ENCODE assay signal across 21 cellular contexts in genomic region chr3:36248374-36248773, GRCh38.
DNase-seq lines count a peak whose midpoint lies in the region; FAIRE-seq and TF ChIP-seq lines count a peak whose summit lies in the region.
"Had no signal": no experiment of that assay in that cellular context is flagged by ENCODE, and none has a peak within 500 bp of the region (broad histone marks: within the 10 kb centered on the region; RNA-seq: fewer than 3 reads in every experiment).

No MANE protein-coding gene starts in this region.

- no peak overlapping the region for H2AK5ac ChIP-seq in H1 (ENCODE audit: low read depth, low read length)

- H2BK15ac ChIP-seq in H1 (ENCODE audit: low read length): no peak overlapping the region

- no peak overlapping the region for H3K23ac ChIP-seq in H1 (ENCODE audit: insufficient read length)

- no peak overlapping the region for H3K18ac ChIP-seq in H1 (ENCODE audit: extremely low read depth, low read length)

- no peak overlapping the region for H2BK12ac ChIP-seq in H1 (ENCODE audit: low read depth, low read length)

- no peak overlapping the region for H2BK120ac ChIP-seq in H1 (replicated peaks; ENCODE audit: low read depth, low read length)

- no peak overlapping the region for H3K14ac ChIP-seq in H1 (ENCODE audit: insufficient read length)

- no peak for FAIRE-seq in H1 (lab: Jason Lieb, UNC)
- FAIRE-seq: A549, GM12892, GM18507 had no signal

- no peak overlapping the region for H3K9ac ChIP-seq in H1 (replicated peaks in 1 of 4; ENCODE audit: extremely low read depth in 1 of 4, low read depth in 3 of 4, low read length in 3 of 4)

- TF ChIP-seq CTCF in H1 (IDR thresholded peaks at IDR 0.05; ENCODE audit: control extremely low read depth in 1 of 3, insufficient read depth in 1 of 3, low read depth in 1 of 3, low read length in 3 of 3): no peak
- no peak for TF ChIP-seq CTCF in type B pancreatic cell (conservative IDR thresholded peaks at IDR 0.05)
- TF ChIP-seq CTCF in progenitor cell of endocrine pancreas (IDR thresholded peaks at IDR 0.05; ENCODE audit: unreplicated experiment): no peak

- no peak overlapping the region for H2BK20ac ChIP-seq in H1 (ENCODE audit: low read length)

- H3K36me3 Mint-ChIP-seq in type B pancreatic cell (no peaks in the 10 kb centered on the region), progenitor cell of endocrine pancreas (ENCODE audit: insufficient read depth) (peaks cover 3% of the 10 kb centered on the region)

- peaks cover 0 to 4% (median 0%) of the 10 kb centered on the region in 4 experiments; a peak in 2 of 7 replicates for H3K4me1 ChIP-seq in H1 (replicated peaks in 1 of 4; ENCODE audit: control insufficient read depth in 3 of 4, insufficient read depth in 4 of 4, low read length in 3 of 4)
- H3K4me1 ChIP-seq: Caco-2 had no signal

- no peak overlapping the region for H3K4me2 ChIP-seq in H1 (ENCODE audit: insufficient read depth in 1 of 2, low read depth in 2 of 2, low read length in 2 of 2)
- H3K4me2 ChIP-seq: A549 had no signal

- H3K27me3 Mint-ChIP-seq in type B pancreatic cell (no peaks in the 10 kb centered on the region), progenitor cell of endocrine pancreas (peaks cover 3% of the 10 kb centered on the region)
- H3K27me3 Mint-ChIP-seq: CD4-positive, alpha-beta T cell had no signal

- no peaks in the 10 kb centered on the region for H3K79me2 ChIP-seq in H1 (ENCODE audit: control insufficient read depth in 1 of 2, insufficient read depth in 2 of 2, low read length in 2 of 2)

- H3K4me3 ChIP-seq in H1 (ENCODE audit: extremely low read depth in 1 of 4, insufficient read depth in 2 of 4, low read depth in 3 of 4, low read length in 4 of 4): no peak overlapping the region
- H3K4me3 ChIP-seq: A549 had no signal

- no peak overlapping the region for H3K56ac ChIP-seq in H1 (replicated peaks; ENCODE audit: insufficient read length, low read depth, low read length)

- H4K91ac ChIP-seq in H1 (replicated peaks; ENCODE audit: insufficient read length, low read length): no peak overlapping the region

- H3K79me1 ChIP-seq in H1 (ENCODE audit: low read depth, low read length): no peaks in the 10 kb centered on the region

- H3K27ac Mint-ChIP-seq in type B pancreatic cell (no peak overlapping the region), progenitor cell of endocrine pancreas (no peak overlapping the region)
- H3K27ac Mint-ChIP-seq: CD4-positive, alpha-beta T cell had no signal

- 0 out of 2 replicates have a peak overlapping the region, but pooled peaks have one; percentile 59 for H2AFZ ChIP-seq in H1 (ENCODE audit: low read length)

- no peak for TF ChIP-seq EP300 in H1 (IDR thresholded peaks at IDR 0.05; ENCODE audit: borderline replicate concordance in 1 of 2, low read depth in 2 of 2, low read length in 2 of 2)

- H3K4ac ChIP-seq in H1 (replicated peaks; ENCODE audit: insufficient read length, low read depth, low read length): no peak overlapping the region

- H3K4me3 Mint-ChIP-seq in type B pancreatic cell (no peak overlapping the region), progenitor cell of endocrine pancreas (ENCODE audit: low read depth) (no peak overlapping the region)
- H3K4me3 Mint-ChIP-seq: CD4-positive, alpha-beta T cell had no signal

- no peak overlapping the region for H3K27ac ChIP-seq in H1 (ENCODE audit: low read depth, low read length)
- H3K27ac ChIP-seq: 22Rv1, A549, C4-2B, HL-60 had no signal

- no peaks in the 10 kb centered on the region for H3K9me3 ChIP-seq in H1 (ENCODE audit: insufficient read depth in 2 of 2, low read depth in 1 of 2, low read length in 1 of 2)
- H3K9me3 ChIP-seq: Caco-2 had no signal

- H2BK5ac ChIP-seq in H1 (ENCODE audit: low read depth, low read length): no peak overlapping the region

- H4K5ac ChIP-seq in H1 (ENCODE audit: insufficient read length, low read depth, low read length): peak overlapping the region; percentile 44

- H3K9me3 Mint-ChIP-seq in type B pancreatic cell: peaks cover 13% of the 10 kb centered on the region
- H3K9me3 Mint-ChIP-seq in progenitor cell of endocrine pancreas (ENCODE audit: low read depth): peaks cover 24% of the 10 kb centered on the region

- POLR2A ChIA-PET in H1 (lab: Charles Lee; ENCODE audit: partially characterized antibody): interaction anchor here (0.7 kb wide), 1 partner anchor 32 kb away, joined by 3 read pairs; no protein-coding TSS in a partner anchor

- no peak for TF ChIP-seq POLR2A in H1 (IDR thresholded peaks at IDR 0.05; ENCODE audit: control extremely low read depth in 1 of 2, low read depth in 2 of 2, low read length in 2 of 2)

- peak; percentile 3 for DNase-seq in NCI-H2171 treated with DMSO at 0.1 percent for 48 hours (lab: John Stamatoyannopoulos, UW)
- DNase-seq in NCI-H2171 (lab: John Stamatoyannopoulos, UW): no peak
- DNase-seq in H1 (ENCODE audit: low read depth in 1 of 2, low spot score in 2 of 2): no peak
- peak; percentile 22 for DNase-seq in iPS-NIHi7 (ENCODE audit: extremely low spot score)
- no peak for DNase-seq in type B pancreatic cell (ENCODE audit: extremely low spot score, unreplicated experiment)
- no peak for DNase-seq in progenitor cell of endocrine pancreas (ENCODE audit: low spot score, unreplicated experiment)
- no peak for DNase-seq in D341Med (ENCODE audit: low spot score)
- DNase-seq: AML-193; Caco-2; CD4-positive, alpha-beta T cell; DMS153; DMS79; GDM1; GOT3; HCEC 1CT had no signal

- WGBS in H1 (ENCODE audit: extremely low coverage in 1 of 2, insufficient coverage in 1 of 2, insufficient read length in 1 of 2, insufficient replicate concordance in 2 of 2, low coverage in 1 of 2, low lambda C conversion rate in 2 of 2, missing lambda C conversion rate in 1 of 2), 2 experiments: 82% methylated on average over 3 of the region's 3 CpGs; no CpG with 5 or more reads in 1 of the 2 experiments

- CTCF ChIA-PET in H1 (lab: Charles Lee; ENCODE audit: partially characterized antibody): interaction anchor here (0.5 to 1.2 kb wide), 2 partner anchors 292 to 389 kb away, joined by 3 to 5 read pairs; no protein-coding TSS in a partner anchor

- TF ChIP-seq RAD21 in H1 (IDR thresholded peaks at IDR 0.05 in 1 of 2, conservative IDR thresholded peaks at IDR 0.05 in 1 of 2; ENCODE audit: low read depth in 2 of 2, low read length in 2 of 2): no peak

- H3K23me2 ChIP-seq in H1 (ENCODE audit: low read depth, low read length): no peaks in the 10 kb centered on the region

- H3K27me3 ChIP-seq in H1 (replicated peaks in 1 of 4; ENCODE audit: control insufficient read depth in 3 of 4, extremely low read depth in 1 of 4, insufficient read depth in 3 of 4, low read length in 3 of 4): no peaks in the 10 kb centered on the region

- no peaks in the 10 kb centered on the region for H3K4me1 Mint-ChIP-seq in type B pancreatic cell (ENCODE audit: unreplicated experiment)
- H3K4me1 Mint-ChIP-seq in progenitor cell of endocrine pancreas (ENCODE audit: low read depth): peaks cover 2% of the 10 kb centered on the region

- H3K36me3 ChIP-seq in H1 (ENCODE audit: control insufficient read depth in 2 of 4, insufficient read depth in 4 of 4, low read length in 3 of 4): no peaks in the 10 kb centered on the region

- H4K8ac ChIP-seq in H1 (ENCODE audit: extremely low read depth, insufficient read depth, low read length): no peak overlapping the region

- H4K20me1 ChIP-seq in H1 (replicated peaks in 1 of 2; ENCODE audit: control insufficient read depth in 1 of 2, insufficient read depth in 2 of 2, low read length in 2 of 2): no peaks in the 10 kb centered on the region

TF ChIP-seq in H1, 55 proteins besides CTCF, POLR2A, EP300 and RAD21:
- no peak for TF ChIP-seq KDM1A (IDR thresholded peaks at IDR 0.05; ENCODE audit: borderline replicate concordance, low read length)
- no peak for TF ChIP-seq CEBPB (IDR thresholded peaks at IDR 0.05; ENCODE audit: low read depth, low read length)
- no peak for TF ChIP-seq JUN (IDR thresholded peaks at IDR 0.05; ENCODE audit: low read depth, low read length)
- no peak for TF ChIP-seq E2F6 (IDR thresholded peaks at IDR 0.05)
- no peak for TF ChIP-seq JUND (IDR thresholded peaks at IDR 0.05; ENCODE audit: low read length)
- no peak for TF ChIP-seq RBBP5 (IDR thresholded peaks at IDR 0.05; ENCODE audit: borderline replicate concordance, low read depth, low read length)
- no peak for TF ChIP-seq ATF2 (IDR thresholded peaks at IDR 0.05; ENCODE audit: low read length)
- TF ChIP-seq SIN3A (conservative IDR thresholded peaks at IDR 0.05 in 1 of 2, IDR thresholded peaks at IDR 0.05 in 1 of 2; ENCODE audit: low read depth in 1 of 2, low read length in 2 of 2): no peak
- TF ChIP-seq ASH2L (IDR thresholded peaks at IDR 0.05; ENCODE audit: low read length): no peak
- TF ChIP-seq CBX8 (IDR thresholded peaks at IDR 0.05; ENCODE audit: borderline replicate concordance, low read depth, low read length): no peak
- TF ChIP-seq NRF1 (IDR thresholded peaks at IDR 0.05; ENCODE audit: low read depth, low read length): no peak
- no peak for TF ChIP-seq PHF8 (conservative IDR thresholded peaks at IDR 0.05; ENCODE audit: low read depth, low read length)
- TF ChIP-seq YY1 (IDR thresholded peaks at IDR 0.05; ENCODE audit: low read depth, low read length): no peak
- no peak for TF ChIP-seq GTF2F1 (IDR thresholded peaks at IDR 0.05; ENCODE audit: borderline replicate concordance, low read depth, low read length)
TF ChIP-seq in H1: peak in this region for 0.

Comparison
In these comparisons a context has a peak if more than half of its experiments do, and no peak if none do; other contexts are left out.
1. DNase-seq: peak in NCI-H2171 treated with DMSO at 0.1 percent for 48 hours (single experiment) and iPS-NIHi7 (single experiment); none in NCI-H2171 (single experiment), H1 (0 of 2), type B pancreatic cell (single experiment), progenitor cell of endocrine pancreas (single experiment) and D341Med (single experiment).